14 cellular contexts compared by ENCODE assay signal in the genomic region with DNA sequence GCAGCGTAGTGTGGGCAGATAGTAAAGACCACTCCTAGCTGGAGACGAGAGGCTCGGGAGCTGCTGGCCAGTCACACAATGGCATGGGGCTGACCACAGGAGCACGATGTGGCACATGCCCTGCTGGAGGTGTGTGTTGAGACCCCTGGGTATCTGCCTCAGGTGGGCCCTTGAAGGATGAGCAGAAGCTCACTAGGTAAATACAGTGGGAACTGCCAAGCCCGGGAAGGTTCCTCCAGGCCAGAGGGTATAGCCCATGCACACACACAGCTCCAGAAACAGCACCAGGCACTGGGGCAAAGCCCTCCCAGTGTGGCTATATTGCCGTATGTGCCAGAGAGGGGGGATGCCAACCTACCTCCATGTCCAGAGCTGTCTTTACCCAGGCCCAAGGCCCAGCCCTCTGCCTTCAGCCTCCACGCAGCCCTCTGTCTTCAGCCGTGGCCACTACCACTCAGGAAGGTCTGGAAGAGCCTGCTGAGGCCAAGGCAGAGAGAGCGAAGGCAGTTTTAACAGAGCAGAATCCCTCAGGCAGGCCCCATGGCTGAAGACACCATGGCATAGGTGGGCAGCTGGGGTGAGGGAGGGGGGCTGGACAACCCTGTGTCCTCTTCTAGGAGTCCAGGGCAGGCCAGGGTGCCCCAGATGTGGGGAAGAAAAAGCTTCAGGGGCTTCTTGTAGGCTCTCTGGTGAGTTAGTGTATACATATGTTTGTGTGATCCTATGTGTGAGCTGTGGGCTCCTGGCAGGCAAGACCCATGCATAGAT. TPM values are rescaled to one million over a fixed set of nuclear protein-coding genes. Genes with fewer than 3 reads are reported as not detected.
A peak's percentile ranks its signal among the peaks of the same experiment; 100 is the strongest.
DNase-seq lines count a peak whose midpoint lies in the region; ATAC-seq and TF ChIP-seq lines count a peak whose summit lies in the region.
"Had no signal": no experiment of that assay in that cellular context is flagged by ENCODE, and none has a peak within 500 bp of the region (broad histone marks: within the 10 kb centered on the region; RNA-seq: fewer than 3 reads in every experiment).

No MANE protein-coding gene starts in this region.

- peaks cover 9% of the 10 kb centered on the region for H3K4me1 ChIP-seq in colonic mucosa

- no peaks in the 10 kb centered on the region for H3K27me3 Mint-ChIP-seq in stimulated activated naive CD8-positive, alpha-beta T cell treated with anti-CD3 and anti-CD28 coated beads, Interleukin-15, Interleukin-2, amounts not matched to agents 100 ng/mL and 50 ng/mL, for 24 hours

- peak overlapping the region; percentile 75 for H3K27ac ChIP-seq in colonic mucosa
- H3K27ac ChIP-seq: brain microvascular endothelial cell had no signal

- H3K36me3 ChIP-seq in colonic mucosa = no peaks in the 10 kb centered on the region
- H3K36me3 ChIP-seq: brain microvascular endothelial cell had no signal

- intact Hi-C loops in colonic mucosa (cut with DNase I) (no loop called here), posterior vena cava (cut with DNase I) (no loop called here), left colon (cut with DNase I, micrococcal nuclease) (no loop called here)

- TF ChIP-seq CTCF in colonic mucosa (IDR thresholded peaks at IDR 0.05) = no peak

- no peaks in the 10 kb centered on the region for H3K36me3 Mint-ChIP-seq in stimulated activated naive CD8-positive, alpha-beta T cell treated with anti-CD3 and anti-CD28 coated beads, Interleukin-15, Interleukin-2, amounts not matched to agents 100 ng/mL and 50 ng/mL, for 24 hours (ENCODE audit: low read depth)

- no peaks in the 10 kb centered on the region for H3K27me3 ChIP-seq in colonic mucosa
- H3K27me3 ChIP-seq: brain microvascular endothelial cell had no signal

- ATAC-seq in stimulated activated naive CD8-positive, alpha-beta T cell treated with anti-CD3 and anti-CD28 coated beads, Interleukin-15, Interleukin-2, amounts not matched to agents 100 U/mL and 50 U/mL, for 24 hours = no peak
- ATAC-seq in left colon = no peak
- ATAC-seq in HG02885 (IDR thresholded peaks at IDR 0.05; ENCODE audit: poor library complexity, unreplicated experiment) = no peak

- H3K9me3 ChIP-seq in colonic mucosa = no peaks in the 10 kb centered on the region

- no peak overlapping the region for H3K9ac ChIP-seq in colonic mucosa (ENCODE audit: low read depth in 2 of 2, low read length in 2 of 2)

- no peak for DNase-seq in stimulated activated naive CD8-positive, alpha-beta T cell treated with anti-CD3 and anti-CD28 coated beads, Interleukin-15, Interleukin-2, amounts not matched to agents 100 U/mL and 50 U/mL, for 24 hours
- no peak for DNase-seq in colonic mucosa
- peak; percentile 58 for DNase-seq in posterior vena cava (ENCODE audit: low spot score)
- DNase-seq in middle frontal gyrus (ENCODE audit: extremely low spot score, low spot score) = no peak
- DNase-seq in putamen (ENCODE audit: low spot score) = no peak
- no peak for DNase-seq in left colon
- DNase-seq: brain microvascular endothelial cell; GDM1; NCI-H1092 treated with DMSO at 0.1 percent for 48 hours; stimulated activated CD4-positive, alpha-beta T cell treated with anti-CD3 and anti-CD28 coated beads, Interleukin-1b, Interleukin-23, amount 100 ng/mL, for 48 hours; T-helper 9 cell had no signal

- H3K4me3 ChIP-seq in colonic mucosa = no peak overlapping the region

- H3K9me3 Mint-ChIP-seq in stimulated activated naive CD8-positive, alpha-beta T cell treated with anti-CD3 and anti-CD28 coated beads, Interleukin-15, Interleukin-2, amounts not matched to agents 100 ng/mL and 50 ng/mL, for 24 hours = no peaks in the 10 kb centered on the region

- peak overlapping the region; percentile 91 for H3K27ac Mint-ChIP-seq in stimulated activated naive CD8-positive, alpha-beta T cell treated with anti-CD3 and anti-CD28 coated beads, Interleukin-15, Interleukin-2, amounts not matched to agents 100 ng/mL and 50 ng/mL, for 24 hours

- H3K4me1 Mint-ChIP-seq in stimulated activated naive CD8-positive, alpha-beta T cell treated with anti-CD3 and anti-CD28 coated beads, Interleukin-15, Interleukin-2, amounts not matched to agents 100 ng/mL and 50 ng/mL, for 24 hours (ENCODE audit: low read depth) = peaks cover 91% of the 10 kb centered on the region

- peak overlapping the region; percentile 77 for H3K4me3 Mint-ChIP-seq in stimulated activated naive CD8-positive, alpha-beta T cell treated with anti-CD3 and anti-CD28 coated beads, Interleukin-15, Interleukin-2, amounts not matched to agents 100 ng/mL and 50 ng/mL, for 24 hours

RNA-seq across cellular contexts. Expression of a gene that starts 7.0 kb away (rescaled TPM):
- 10 to 100 TPM in 1 of 2 donors, 1 to 10 TPM in 1; 6.9 to 16.4 TPM for total RNA-seq in colonic mucosa
- total RNA-seq in posterior vena cava = 100 to 1,000 TPM in 1 of 2 donors, 10 to 100 TPM in 1; 67.4 to 179 TPM
- total RNA-seq in left colon = 10 to 100 TPM in 1 of 2 donors, 1 to 10 TPM in 1; 5.6 to 13.7 TPM

RNA-seq across cellular contexts. Expression of a gene that starts 24.4 kb away (rescaled TPM):
- total RNA-seq in colonic mucosa = 1 to 10 TPM; 2.5 to 2.6 TPM
- under 1 TPM in 1 of 2 donors, not detected in 1; 0.14 TPM for total RNA-seq in posterior vena cava
- 1 to 10 TPM in 1 of 2 donors, under 1 TPM in 1; 0.58 to 3.3 TPM for total RNA-seq in left colon
- total RNA-seq: NCI-H460 had no signal
